ENCODE assay signal across 1 cellular context in genomic region chr10:80289451-80290287, GRCh38.
TF ChIP-seq lines count a peak whose summit lies in the region.

Gene MAT1A, minus strand, starts transcription at chr10:80289658. Its CDS starts 235 bp downstream, at chr10:80289423.

TF ChIP-seq in HepG2, 621 proteins besides CTCF, POLR2A, EP300 and RAD21 (continued from another document and continues in another):
- TF ChIP-seq MEF2D (CRISPR knock-in tag; IDR thresholded peaks at IDR 0.05) (no peak), CC2D1A (CRISPR knock-in tag; IDR thresholded peaks at IDR 0.05) (no peak), SIX1 (CRISPR knock-in tag; IDR thresholded peaks at IDR 0.05; ENCODE audit: borderline replicate concordance) (no peak), TAF1 (CRISPR knock-in tag; IDR thresholded peaks at IDR 0.05) (no peak; the same call in 1 of the 2 replicates), GLI4 (CRISPR knock-in tag; IDR thresholded peaks at IDR 0.05; ENCODE audit: borderline replicate concordance) (peak; percentile 59; the same call in 1 of the 2 replicates), HDAC2 (CRISPR knock-in tag; IDR thresholded peaks at IDR 0.05) (peak; percentile 55; the same call in 1 of the 2 replicates), ZNF30 (CRISPR knock-in tag; IDR thresholded peaks at IDR 0.05) (no peak), CEBPZ (IDR thresholded peaks at IDR 0.05; ENCODE audit: low read length) (no peak), ZHX2 (IDR thresholded peaks at IDR 0.05; ENCODE audit: low read depth) (no peak), ZHX2 (CRISPR knock-in tag; IDR thresholded peaks at IDR 0.05; ENCODE audit: borderline replicate concordance) (no peak), CREB3 (CRISPR knock-in tag; IDR thresholded peaks at IDR 0.05) (no peak), ZNF205 (CRISPR knock-in tag; IDR thresholded peaks at IDR 0.05) (peak; percentile 67), ZNF12 (CRISPR knock-in tag; IDR thresholded peaks at IDR 0.05) (peak; percentile 15; the same call in 1 of the 2 replicates), ZNF790 (CRISPR knock-in tag; IDR thresholded peaks at IDR 0.05; ENCODE audit: borderline replicate concordance) (no peak), NCOA2 (CRISPR knock-in tag; IDR thresholded peaks at IDR 0.05) (peak; percentile 21; the same call in 1 of the 2 replicates), ZNF263 (CRISPR knock-in tag; IDR thresholded peaks at IDR 0.05) (peak; percentile 83), ZNF687 (CRISPR knock-in tag; IDR thresholded peaks at IDR 0.05) (peak; percentile 72)
- TF ChIP-seq, protein P1, sequence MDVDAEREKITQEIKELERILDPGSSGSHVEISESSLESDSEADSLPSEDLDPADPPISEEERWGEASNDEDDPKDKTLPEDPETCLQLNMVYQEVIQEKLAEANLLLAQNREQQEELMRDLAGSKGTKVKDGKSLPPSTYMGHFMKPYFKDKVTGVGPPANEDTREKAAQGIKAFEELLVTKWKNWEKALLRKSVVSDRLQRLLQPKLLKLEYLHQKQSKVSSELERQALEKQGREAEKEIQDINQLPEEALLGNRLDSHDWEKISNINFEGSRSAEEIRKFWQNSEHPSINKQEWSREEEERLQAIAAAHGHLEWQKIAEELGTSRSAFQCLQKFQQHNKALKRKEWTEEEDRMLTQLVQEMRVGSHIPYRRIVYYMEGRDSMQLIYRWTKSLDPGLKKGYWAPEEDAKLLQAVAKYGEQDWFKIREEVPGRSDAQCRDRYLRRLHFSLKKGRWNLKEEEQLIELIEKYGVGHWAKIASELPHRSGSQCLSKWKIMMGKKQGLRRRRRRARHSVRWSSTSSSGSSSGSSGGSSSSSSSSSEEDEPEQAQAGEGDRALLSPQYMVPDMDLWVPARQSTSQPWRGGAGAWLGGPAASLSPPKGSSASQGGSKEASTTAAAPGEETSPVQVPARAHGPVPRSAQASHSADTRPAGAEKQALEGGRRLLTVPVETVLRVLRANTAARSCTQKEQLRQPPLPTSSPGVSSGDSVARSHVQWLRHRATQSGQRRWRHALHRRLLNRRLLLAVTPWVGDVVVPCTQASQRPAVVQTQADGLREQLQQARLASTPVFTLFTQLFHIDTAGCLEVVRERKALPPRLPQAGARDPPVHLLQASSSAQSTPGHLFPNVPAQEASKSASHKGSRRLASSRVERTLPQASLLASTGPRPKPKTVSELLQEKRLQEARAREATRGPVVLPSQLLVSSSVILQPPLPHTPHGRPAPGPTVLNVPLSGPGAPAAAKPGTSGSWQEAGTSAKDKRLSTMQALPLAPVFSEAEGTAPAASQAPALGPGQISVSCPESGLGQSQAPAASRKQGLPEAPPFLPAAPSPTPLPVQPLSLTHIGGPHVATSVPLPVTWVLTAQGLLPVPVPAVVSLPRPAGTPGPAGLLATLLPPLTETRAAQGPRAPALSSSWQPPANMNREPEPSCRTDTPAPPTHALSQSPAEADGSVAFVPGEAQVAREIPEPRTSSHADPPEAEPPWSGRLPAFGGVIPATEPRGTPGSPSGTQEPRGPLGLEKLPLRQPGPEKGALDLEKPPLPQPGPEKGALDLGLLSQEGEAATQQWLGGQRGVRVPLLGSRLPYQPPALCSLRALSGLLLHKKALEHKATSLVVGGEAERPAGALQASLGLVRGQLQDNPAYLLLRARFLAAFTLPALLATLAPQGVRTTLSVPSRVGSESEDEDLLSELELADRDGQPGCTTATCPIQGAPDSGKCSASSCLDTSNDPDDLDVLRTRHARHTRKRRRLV (CRISPR knock-in tag; IDR thresholded peaks at IDR 0.05), result no peak
- TF ChIP-seq, protein P2, sequence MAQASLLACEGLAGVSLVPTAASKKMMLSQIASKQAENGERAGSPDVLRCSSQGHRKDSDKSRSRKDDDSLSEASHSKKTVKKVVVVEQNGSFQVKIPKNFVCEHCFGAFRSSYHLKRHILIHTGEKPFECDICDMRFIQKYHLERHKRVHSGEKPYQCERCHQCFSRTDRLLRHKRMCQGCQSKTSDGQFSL (CRISPR knock-in tag; IDR thresholded peaks at IDR 0.05), result 0 out of 2 replicates have a peak, but pooled peaks have one; percentile 52
- TF ChIP-seq, protein P3, sequence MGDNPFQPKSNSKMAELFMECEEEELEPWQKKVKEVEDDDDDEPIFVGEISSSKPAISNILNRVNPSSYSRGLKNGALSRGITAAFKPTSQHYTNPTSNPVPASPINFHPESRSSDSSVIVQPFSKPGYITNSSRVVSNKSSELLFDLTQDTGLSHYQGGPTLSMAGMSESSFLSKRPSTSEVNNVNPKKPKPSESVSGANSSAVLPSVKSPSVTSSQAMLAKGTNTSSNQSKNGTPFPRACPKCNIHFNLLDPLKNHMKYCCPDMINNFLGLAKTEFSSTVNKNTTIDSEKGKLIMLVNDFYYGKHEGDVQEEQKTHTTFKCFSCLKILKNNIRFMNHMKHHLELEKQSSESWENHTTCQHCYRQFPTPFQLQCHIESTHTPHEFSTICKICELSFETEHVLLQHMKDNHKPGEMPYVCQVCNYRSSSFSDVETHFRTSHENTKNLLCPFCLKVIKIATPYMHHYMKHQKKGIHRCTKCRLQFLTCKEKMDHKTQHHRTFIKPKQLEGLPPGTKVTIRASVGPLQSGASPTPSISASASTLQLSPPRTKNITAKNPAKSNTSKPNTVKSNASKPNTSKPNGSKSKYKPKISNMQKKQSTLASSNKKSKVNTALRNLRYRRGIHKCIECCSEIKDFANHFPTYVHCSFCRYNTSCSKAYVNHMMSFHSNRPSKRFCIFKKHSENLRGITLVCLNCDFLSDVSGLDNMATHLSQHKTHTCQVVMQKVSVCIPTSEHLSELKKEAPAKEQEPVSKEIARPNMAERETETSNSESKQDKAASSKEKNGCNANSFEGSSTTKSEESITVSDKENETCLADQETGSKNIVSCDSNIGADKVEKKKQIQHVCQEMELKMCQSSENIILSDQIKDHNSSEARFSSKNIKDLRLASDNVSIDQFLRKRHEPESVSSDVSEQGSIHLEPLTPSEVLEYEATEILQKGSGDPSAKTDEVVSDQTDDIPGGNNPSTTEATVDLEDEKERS (CRISPR knock-in tag; IDR thresholded peaks at IDR 0.05), result peak; percentile 12; the same call in 1 of the 2 replicates
